In genomic region chr10:113227045-113227444, GRCh38 we compare ENCODE assay signal across 17 cellular contexts.
DNase-seq lines count a peak whose midpoint lies in the region; ATAC-seq and TF ChIP-seq lines count a peak whose summit lies in the region.
"Had no signal": no experiment of that assay in that cellular context is flagged by ENCODE, and none has a peak within 500 bp of the region (broad histone marks: within the 10 kb centered on the region; RNA-seq: fewer than 3 reads in every experiment).

No MANE protein-coding gene starts in this region.

- H3K4me3 ChIP-seq in right cardiac atrium (ENCODE audit: low read length) (no peak overlapping the region), left ventricle myocardium inferior (no peak overlapping the region), endodermal cell (ENCODE audit: low read length) (no peak overlapping the region), aorta (ENCODE audit: low read length in 2 of 2) (no peak overlapping the region)
- H3K4me3 ChIP-seq: A549 had no signal

- peak; percentile 49 to 72 for ATAC-seq in right cardiac atrium
- peak; percentile 36 for ATAC-seq in aorta (ENCODE audit: low FRiP score)
- ATAC-seq: A549; CD8-positive, alpha-beta T cell; HepG2 had no signal

- DNase-seq in activated CD4-positive, alpha-beta T cell treated with anti-CD3 and anti-CD28 coated beads, Interleukin-2, amount 10 ng/mL, durations not matched to agents 24 days and 14 days: peak; percentile 50
- DNase-seq in activated CD4-positive, alpha-beta T cell treated with anti-CD3 and anti-CD28 coated beads for 1 hour: no peak
- DNase-seq in right cardiac atrium (peak in 2 of 3 donors; percentile 16 to 57), left ventricle myocardium inferior (no peak), endodermal cell (peak; percentile 32), aorta (no peak), LoVo (ENCODE audit: low spot score) (no peak), GM20000 (ENCODE audit: low spot score) (no peak)
- DNase-seq: AML-193; Calu3; CD8-positive, alpha-beta T cell; DMS79 treated with DMSO at 0.1 percent for 48 hours; GF-D8; H9 had no signal

- H3K36me3 ChIP-seq in left ventricle myocardium inferior (no peaks in the 10 kb centered on the region), endodermal cell (ENCODE audit: control insufficient read depth, insufficient read depth, low read length) (no peaks in the 10 kb centered on the region), aorta (ENCODE audit: control insufficient read depth in 1 of 2, insufficient read depth in 2 of 2, low read length in 1 of 2) (no peaks in the 10 kb centered on the region)

- no peaks in the 10 kb centered on the region for H3K4me1 ChIP-seq in right cardiac atrium (ENCODE audit: control insufficient read depth, insufficient read depth, low read length)
- no peaks in the 10 kb centered on the region for H3K4me1 ChIP-seq in left ventricle myocardium inferior
- no peaks in the 10 kb centered on the region for H3K4me1 ChIP-seq in endodermal cell (ENCODE audit: control insufficient read depth, insufficient read depth, low read length)
- no peaks in the 10 kb centered on the region for H3K4me1 ChIP-seq in aorta (ENCODE audit: control insufficient read depth in 1 of 2, insufficient read depth in 2 of 2, low read length in 2 of 2)
- H3K4me1 ChIP-seq: A549 had no signal

- H3K36me3 Mint-ChIP-seq in activated CD4-positive, alpha-beta T cell treated with anti-CD3 and anti-CD28 coated beads, Interleukin-2, amount 10 ng/mL, durations not matched to agents 24 days and 14 days (ENCODE audit: low read depth): peaks cover 1% of the 10 kb centered on the region
- no peaks in the 10 kb centered on the region for H3K36me3 Mint-ChIP-seq in endodermal cell (ENCODE audit: low read depth)
- H3K36me3 Mint-ChIP-seq: CD8-positive, alpha-beta T cell had no signal

- H3K9me3 Mint-ChIP-seq in activated CD4-positive, alpha-beta T cell treated with anti-CD3 and anti-CD28 coated beads, Interleukin-2, amount 10 ng/mL, durations not matched to agents 24 days and 14 days: no peaks in the 10 kb centered on the region
- H3K9me3 Mint-ChIP-seq in endodermal cell: no peaks in the 10 kb centered on the region
- H3K9me3 Mint-ChIP-seq: CD8-positive, alpha-beta T cell; H9 had no signal

- H3K27me3 ChIP-seq in right cardiac atrium (ENCODE audit: control insufficient read depth, insufficient read depth) (no peaks in the 10 kb centered on the region), left ventricle myocardium inferior (ENCODE audit: low read depth) (peaks cover 33% of the 10 kb centered on the region), endodermal cell (ENCODE audit: control insufficient read depth, insufficient read depth, low read length, poor library complexity, severe bottlenecking) (peaks cover 7% of the 10 kb centered on the region), aorta (ENCODE audit: control insufficient read depth in 1 of 2, insufficient read depth in 2 of 2, low read length in 1 of 2) (no peaks in the 10 kb centered on the region)

- H3K27ac ChIP-seq in right cardiac atrium (ENCODE audit: low read length) (no peak overlapping the region), left ventricle myocardium inferior (replicated peaks) (no peak overlapping the region), endodermal cell (ENCODE audit: low read depth, low read length) (no peak overlapping the region), aorta (ENCODE audit: low read depth in 1 of 2, low read length in 2 of 2) (no peak overlapping the region)
- H3K27ac ChIP-seq: 22Rv1, A549 had no signal

- no peak for TF ChIP-seq CTCF in left ventricle myocardium inferior (IDR thresholded peaks at IDR 0.05; ENCODE audit: borderline replicate concordance)
- no peak for TF ChIP-seq CTCF in endodermal cell (conservative IDR thresholded peaks at IDR 0.05)
- TF ChIP-seq CTCF in GM20000 (IDR thresholded peaks at IDR 0.05; ENCODE audit: extremely low read depth, missing control alignments): no peak

- H3K4me1 Mint-ChIP-seq in activated CD4-positive, alpha-beta T cell treated with anti-CD3 and anti-CD28 coated beads, Interleukin-2, amount 10 ng/mL, durations not matched to agents 24 days and 14 days: peaks cover 7% of the 10 kb centered on the region
- H3K4me1 Mint-ChIP-seq in endodermal cell: peaks cover 10% of the 10 kb centered on the region

- H3K9ac ChIP-seq in endodermal cell (ENCODE audit: extremely low read depth, low read length, poor library complexity, severe bottlenecking): no peak overlapping the region

- peaks cover 25% of the 10 kb centered on the region for H3K27me3 Mint-ChIP-seq in activated CD4-positive, alpha-beta T cell treated with anti-CD3 and anti-CD28 coated beads, Interleukin-2, amount 10 ng/mL, durations not matched to agents 24 days and 14 days
- H3K27me3 Mint-ChIP-seq in endodermal cell (ENCODE audit: insufficient read depth): peaks cover 27% of the 10 kb centered on the region

- intact Hi-C loops in activated CD4-positive, alpha-beta T cell treated with anti-CD3 and anti-CD28 coated beads, Interleukin-2, amount 10 ng/mL, durations not matched to agents 24 days and 14 days (cut with micrococcal nuclease): no loop called here
- intact Hi-C loops in right cardiac atrium (cut with DNase I): no loop called here
- intact Hi-C loops in left ventricle myocardium inferior (cut with micrococcal nuclease): no loop called here
- intact Hi-C loops in aorta (cut with DNase I): no loop called here

- no peak overlapping the region for H3K27ac Mint-ChIP-seq in activated CD4-positive, alpha-beta T cell treated with anti-CD3 and anti-CD28 coated beads, Interleukin-2, amount 10 ng/mL, durations not matched to agents 24 days and 14 days
- no peak overlapping the region for H3K27ac Mint-ChIP-seq in endodermal cell
- H3K27ac Mint-ChIP-seq: CD8-positive, alpha-beta T cell; H9 had no signal

- H3K4me3 Mint-ChIP-seq in activated CD4-positive, alpha-beta T cell treated with anti-CD3 and anti-CD28 coated beads, Interleukin-2, amount 10 ng/mL, durations not matched to agents 24 days and 14 days: no peak overlapping the region
- H3K4me3 Mint-ChIP-seq in endodermal cell: no peak overlapping the region
- H3K4me3 Mint-ChIP-seq: CD8-positive, alpha-beta T cell; H9 had no signal

- H3K9me3 ChIP-seq in right cardiac atrium (ENCODE audit: control insufficient read depth, low read length) (no peaks in the 10 kb centered on the region), left ventricle myocardium inferior (replicated peaks) (no peaks in the 10 kb centered on the region), endodermal cell (ENCODE audit: control insufficient read depth, low read length) (no peaks in the 10 kb centered on the region), aorta (ENCODE audit: control insufficient read depth, low read length) (no peaks in the 10 kb centered on the region)
- H3K9me3 ChIP-seq: A549 had no signal

- 58% methylated on average over 6 of the region's 6 CpGs for WGBS in right cardiac atrium
- WGBS in endodermal cell (ENCODE audit: insufficient coverage in 1 of 2, insufficient read length in 1 of 2), 2 experiments: 89 to 100% methylated on average over 4 to 6 of the region's 6 CpGs
- 56 to 63% methylated on average over 6 of the region's 6 CpGs for WGBS in aorta, 2 donors

Comparison
In these comparisons a context has a peak if more than half of its experiments do, and no peak if none do; other contexts are left out.
1. DNase-seq: peak in activated CD4-positive, alpha-beta T cell treated with anti-CD3 and anti-CD28 coated beads, Interleukin-2, amount 10 ng/mL, durations not matched to agents 24 days and 14 days (single experiment), right cardiac atrium (2 of 3) and endodermal cell (single experiment); none in activated CD4-positive, alpha-beta T cell treated with anti-CD3 and anti-CD28 coated beads for 1 hour (single experiment), left ventricle myocardium inferior (single experiment), aorta (0 of 2), LoVo (single experiment) and GM20000 (single experiment).